ENCODE assay signal across 1 cellular context in genomic region chr11:31325162-31325561, GRCh38.
TF ChIP-seq lines count a peak whose summit lies in the region.

No MANE protein-coding gene starts in this region.

TF ChIP-seq in HepG2, 621 proteins besides CTCF, POLR2A, EP300 and RAD21:
- TF ChIP-seq SCMH1 (CRISPR knock-in tag; IDR thresholded peaks at IDR 0.05; ENCODE audit: borderline replicate concordance): no peak
- no peak for TF ChIP-seq ZNF562 (CRISPR knock-in tag; IDR thresholded peaks at IDR 0.05; ENCODE audit: borderline replicate concordance)
- TF ChIP-seq ZFY (CRISPR knock-in tag; IDR thresholded peaks at IDR 0.05): no peak
- no peak for TF ChIP-seq PLRG1 (conservative IDR thresholded peaks at IDR 0.05)
- no peak for TF ChIP-seq TIGD3 (CRISPR knock-in tag; IDR thresholded peaks at IDR 0.05; ENCODE audit: borderline replicate concordance)
